16 cellular contexts compared by ENCODE assay signal in genomic region chr5:109553826-109554225, GRCh38.
DNase-seq lines count a peak whose midpoint lies in the region; ATAC-seq, FAIRE-seq and TF ChIP-seq lines count a peak whose summit lies in the region.
"Had no signal": no experiment of that assay in that cellular context is flagged by ENCODE, and none has a peak within 500 bp of the region (broad histone marks: within the 10 kb centered on the region; RNA-seq: fewer than 3 reads in every experiment).

No MANE protein-coding gene starts in this region.

- H4K20me1 ChIP-seq in endothelial cell of umbilical vein (replicated peaks; ENCODE audit: control insufficient read depth, extremely low read depth, insufficient read depth, low read length), result no peaks in the 10 kb centered on the region
- H4K20me1 ChIP-seq: BLaER1 treated with 17β-estradiol and CSF1 and Interleukin-3, amounts not matched to agents 10 nM and 100 nM had no signal

- no peak overlapping the region for H2AFZ ChIP-seq in endothelial cell of umbilical vein (ENCODE audit: low read depth, low read length)
- H2AFZ ChIP-seq: GM23248 had no signal

- H3K9ac ChIP-seq in endothelial cell of umbilical vein (replicated peaks; ENCODE audit: extremely low read depth, insufficient read depth, low read length), result no peak overlapping the region
- H3K9ac ChIP-seq: BLaER1 treated with 17β-estradiol and CSF1 and Interleukin-3, amounts not matched to agents 10 nM and 100 nM; GM23248 had no signal

- no peaks in the 10 kb centered on the region for H3K79me2 ChIP-seq in endothelial cell of umbilical vein (ENCODE audit: control insufficient read depth, insufficient read depth, low read length)

- no peaks in the 10 kb centered on the region for H3K9me3 ChIP-seq in endothelial cell of umbilical vein (replicated peaks; ENCODE audit: control insufficient read depth, insufficient read depth, low read length)
- H3K9me3 ChIP-seq: HAP-1 had no signal

- dilution Hi-C loops in endothelial cell of umbilical vein (cut with MboI; ENCODE audit: extremely low pct_ligation_motif_present, low sequenced_read_pairs), result no loop called here

- FAIRE-seq in endothelial cell of umbilical vein (lab: Jason Lieb, UNC), result peak; percentile 24
- FAIRE-seq: G401.6, GM19239 had no signal

- CTCF ChIA-PET in endothelial cell of umbilical vein (lab: Charles Lee), result no interaction called here

- TF ChIP-seq CTCF in GM12865 (IDR thresholded peaks at IDR 0.05; ENCODE audit: insufficient read depth, low read depth, low read length, missing control alignments) (no peak), endothelial cell of umbilical vein (IDR thresholded peaks at IDR 0.05; ENCODE audit: extremely low read depth in 1 of 2, insufficient read depth in 1 of 2, low read depth in 1 of 2, low read length in 2 of 2) (no peak), fibroblast of mammary gland (conservative IDR thresholded peaks at IDR 0.05; ENCODE audit: control insufficient read depth, insufficient read depth, low read depth, low read length) (no peak)

- H3K4me1 ChIP-seq in endothelial cell of umbilical vein (ENCODE audit: control insufficient read depth, extremely low read depth, insufficient read depth, low read length), result no peaks in the 10 kb centered on the region
- H3K4me1 ChIP-seq: HAP-1 had no signal

- no peak for TF ChIP-seq POLR2A in endothelial cell of umbilical vein (IDR thresholded peaks at IDR 0.05; ENCODE audit: low read depth, low read length)

- H3K9me1 ChIP-seq in endothelial cell of umbilical vein (replicated peaks; ENCODE audit: control insufficient read depth, extremely low read depth, insufficient read depth, low read length), result no peaks in the 10 kb centered on the region

- ATAC-seq in GM21367 (IDR thresholded peaks at IDR 0.05; ENCODE audit: unreplicated experiment), result no peak
- ATAC-seq: CD8-positive, alpha-beta T cell had no signal

- no peak overlapping the region for H3K27ac ChIP-seq in endothelial cell of umbilical vein (ENCODE audit: insufficient read depth, low read depth, low read length)
- H3K27ac ChIP-seq: BLaER1 treated with 17β-estradiol and CSF1 and Interleukin-3, amounts not matched to agents 10 nM and 100 nM; GM23248; HL-60 had no signal

- intact Hi-C loops in endothelial cell of umbilical vein (cut with micrococcal nuclease), result no loop called here

- DNase-seq in GM12865 (ENCODE audit: low read depth), result peak; percentile 2
- DNase-seq in RKO (ENCODE audit: low spot score), result peak; percentile 3
- no peak for DNase-seq in endothelial cell of umbilical vein (ENCODE audit: low read depth, low spot score)
- DNase-seq in fibroblast of mammary gland (ENCODE audit: low read depth), result peak; percentile 35
- no peak for DNase-seq in foreskin melanocyte
- no peak for DNase-seq in 8988T
- no peak for DNase-seq in kidney glomerular epithelial cell (lab: John Stamatoyannopoulos, UW)
- DNase-seq: Calu3; CD8-positive, alpha-beta T cell; GM23248 had no signal

- H3K36me3 ChIP-seq in endothelial cell of umbilical vein (ENCODE audit: control insufficient read depth in 2 of 2, extremely low read depth in 1 of 2, insufficient read depth in 2 of 2, low read length in 2 of 2), result no peaks in the 10 kb centered on the region
- H3K36me3 ChIP-seq: BLaER1 treated with 17β-estradiol and CSF1 and Interleukin-3, amounts not matched to agents 10 nM and 100 nM; HAP-1 had no signal

- H3K4me3 ChIP-seq in GM12865 (ENCODE audit: low read depth, low read length) (no peak overlapping the region), endothelial cell of umbilical vein (replicated peaks in 1 of 3; ENCODE audit: insufficient read depth in 1 of 3, low read depth in 1 of 3, low read length in 3 of 3) (no peak overlapping the region), fibroblast of mammary gland (ENCODE audit: control insufficient read depth, low read depth, low read length) (no peak overlapping the region)
- H3K4me3 ChIP-seq: BLaER1 treated with 17β-estradiol and CSF1 and Interleukin-3, amounts not matched to agents 10 nM and 100 nM; GM23248; HAP-1 had no signal

- no peak overlapping the region for H3K4me2 ChIP-seq in endothelial cell of umbilical vein (ENCODE audit: insufficient read depth, low read length)
- H3K4me2 ChIP-seq: BLaER1 treated with 17β-estradiol and CSF1 and Interleukin-3, amounts not matched to agents 10 nM and 100 nM had no signal

- H3K27me3 ChIP-seq in endothelial cell of umbilical vein (ENCODE audit: control insufficient read depth in 2 of 2, insufficient read depth in 2 of 2, low read length in 2 of 2), result peaks cover 0 to 1% of the 10 kb centered on the region in 2 experiments
- H3K27me3 ChIP-seq: BLaER1 treated with 17β-estradiol and CSF1 and Interleukin-3, amounts not matched to agents 10 nM and 100 nM had no signal

- no TSS peak for BruUV-seq in endothelial cell of umbilical vein (replicated peaks; lab: Mats Ljungman, UMichigan)

- POLR2A ChIA-PET in endothelial cell of umbilical vein (lab: Charles Lee), result no interaction called here

TF ChIP-seq in endothelial cell of umbilical vein, 7 proteins besides CTCF, POLR2A, EP300 and RAD21:
- no peak for TF ChIP-seq FOS (IDR thresholded peaks at IDR 0.05; ENCODE audit: borderline replicate concordance, insufficient read depth, low read length)
- no peak for TF ChIP-seq MYC (IDR thresholded peaks at IDR 0.05; ENCODE audit: low read depth, low read length)
- TF ChIP-seq POLR2AphosphoS5 (IDR thresholded peaks at IDR 0.05; ENCODE audit: insufficient read depth, low read depth, low read length), result no peak
- no peak for TF ChIP-seq MAX (IDR thresholded peaks at IDR 0.05; ENCODE audit: insufficient read depth, insufficient read length)
- TF ChIP-seq EZH2 (IDR thresholded peaks at IDR 0.05; ENCODE audit: borderline replicate concordance, low read depth, low read length, severe bottlenecking), result no peak
- TF ChIP-seq JUN (IDR thresholded peaks at IDR 0.05; ENCODE audit: borderline replicate concordance, insufficient read depth, insufficient read length, low read depth), result no peak

Comparison
In these comparisons a context has a peak if more than half of its experiments do, and no peak if none do; other contexts are left out.
1. DNase-seq: peak in GM12865 (single experiment), RKO (single experiment) and fibroblast of mammary gland (single experiment); none in endothelial cell of umbilical vein (single experiment), foreskin melanocyte (single experiment), 8988T (single experiment) and kidney glomerular epithelial cell (single experiment).